In genomic region chr5:65562731-65563701, GRCh38 we compare ENCODE assay signal across 8 cellular contexts. TPM values are rescaled to one million over a fixed set of nuclear protein-coding genes. Genes with fewer than 3 reads are reported as not detected.
A peak's percentile ranks its signal among the peaks of the same experiment; 100 is the strongest.
DNase-seq lines count a peak whose midpoint lies in the region; ATAC-seq and TF ChIP-seq lines count a peak whose summit lies in the region.

TSS of gene CENPK (minus strand) at chr5:65563168. CDS start at chr5:65554907, 8,261 bp downstream.
TSS of gene PPWD1 (plus strand) at chr5:65563296. CDS start at chr5:65563311, 15 bp downstream.

- H3K27ac ChIP-seq in thoracic aorta, result peak within 1 kb of the TSS; percentile 80 to 93

- H3K4me1 ChIP-seq in thoracic aorta (ENCODE audit: control insufficient read depth in 1 of 2, low read depth in 2 of 2), result peaks cover 15 to 31% of the 10 kb centered on the region in 2 donors

- peaks cover 34 to 38% of the 10 kb centered on the region in 2 donors for H3K36me3 Mint-ChIP-seq in activated naive CD4-positive, alpha-beta T cell treated with anti-CD3 and anti-CD28 coated beads, Interleukin-2, amount 50 U/mL, for 72 hours

- H3K9me3 ChIP-seq in thoracic aorta, result no peaks in the 10 kb centered on the region

- H3K9me3 Mint-ChIP-seq in activated naive CD4-positive, alpha-beta T cell treated with anti-CD3 and anti-CD28 coated beads, Interleukin-2, amount 50 U/mL, for 72 hours, result no peaks in the 10 kb centered on the region

- H3K27me3 ChIP-seq in thoracic aorta (replicated peaks; ENCODE audit: insufficient read depth), result no peaks in the 10 kb centered on the region

- peak; percentile 98 for ATAC-seq in HG02610 (IDR thresholded peaks at IDR 0.05; ENCODE audit: unreplicated experiment)
- peak; percentile 99 to 100 for ATAC-seq in activated naive CD4-positive, alpha-beta T cell treated with anti-CD3 and anti-CD28 coated beads, Interleukin-2, amount 50 U/mL, for 72 hours
- peak; percentile 100 for ATAC-seq in omental fat pad (ENCODE audit: low FRiP score)
- ATAC-seq in thoracic aorta (ENCODE audit: insufficient number of reproducible peaks, low FRiP score, low read depth), result peak; percentile 99

- DNase-seq in NCI-H1092 treated with DMSO at 0.1 percent for 48 hours (lab: John Stamatoyannopoulos, UW) (peak; percentile 91), SKM-1 (lab: John Stamatoyannopoulos, UW; ENCODE audit: unreplicated experiment) (peak; percentile 88), glomerular visceral epithelial cell (ENCODE audit: extremely low spot score) (peak; percentile 97), omental fat pad (ENCODE audit: low spot score) (peak; percentile 90), thoracic aorta (ENCODE audit: low spot score) (peak; percentile 92)
- DNase-seq in activated naive CD4-positive, alpha-beta T cell treated with anti-CD3 and anti-CD28 coated beads, Interleukin-2, amount 50 U/mL, for 72 hours (ENCODE audit: low spot score in 2 of 2), result peak; percentile 91 to 96

- peak within 1 kb of the TSS; percentile 93 to 98 for H3K27ac Mint-ChIP-seq in activated naive CD4-positive, alpha-beta T cell treated with anti-CD3 and anti-CD28 coated beads, Interleukin-2, amount 50 U/mL, for 72 hours

- peaks cover 4% of the 10 kb centered on the region for H3K36me3 ChIP-seq in thoracic aorta

- H3K4me3 ChIP-seq in GM08714 (ENCODE audit: low read length) (peak within 1 kb of the TSS; percentile 90), thoracic aorta (peak within 1 kb of the TSS; percentile 82)

- TF ChIP-seq CTCF in omental fat pad (IDR thresholded peaks at IDR 0.05), result no peak
- TF ChIP-seq CTCF in thoracic aorta (IDR thresholded peaks at IDR 0.05), result no peak

RNA-seq across cellular contexts. Expression of gene CENPK, which starts in this region (rescaled TPM):
- total RNA-seq in activated naive CD4-positive, alpha-beta T cell treated with anti-CD3 and anti-CD28 coated beads, Interleukin-2, amount 50 U/mL, for 72 hours, result 10 to 100 TPM; 78.3 to 89.8 TPM
- total RNA-seq in omental fat pad, result 1 to 10 TPM; 1.0 to 1.9 (median 1.3) TPM
- total RNA-seq in thoracic aorta, result 1 to 10 TPM in 1 of 2 donors, under 1 TPM in 1; 0.42 to 1.1 TPM

RNA-seq across cellular contexts. Expression of gene PPWD1, which starts in this region (rescaled TPM):
- 10 to 100 TPM; 45.7 to 71.1 TPM for total RNA-seq in activated naive CD4-positive, alpha-beta T cell treated with anti-CD3 and anti-CD28 coated beads, Interleukin-2, amount 50 U/mL, for 72 hours
- total RNA-seq in omental fat pad, result 10 to 100 TPM; 20.9 to 71.2 (median 28.4) TPM
- 10 to 100 TPM; 32.8 to 71.0 TPM for total RNA-seq in thoracic aorta

Comparison
In these comparisons a context has a peak if more than half of its experiments do, and no peak if none do; other contexts are left out.
1. Peak in every context shown above with its lines: DNase-seq, ATAC-seq, H3K4me3 ChIP-seq and H3K27ac ChIP-seq.
2. RNA of gene CENPK (total RNA-seq): 78.3 to 89.8 TPM in activated naive CD4-positive, alpha-beta T cell treated with anti-CD3 and anti-CD28 coated beads, Interleukin-2, amount 50 U/mL, for 72 hours; 1.0 to 1.9 TPM in omental fat pad and 0.42 to 1.1 TPM in thoracic aorta; every median in the first group is over 10 times any median in the second.